ENCODE assay signal across 18 cellular contexts in the genomic region with DNA sequence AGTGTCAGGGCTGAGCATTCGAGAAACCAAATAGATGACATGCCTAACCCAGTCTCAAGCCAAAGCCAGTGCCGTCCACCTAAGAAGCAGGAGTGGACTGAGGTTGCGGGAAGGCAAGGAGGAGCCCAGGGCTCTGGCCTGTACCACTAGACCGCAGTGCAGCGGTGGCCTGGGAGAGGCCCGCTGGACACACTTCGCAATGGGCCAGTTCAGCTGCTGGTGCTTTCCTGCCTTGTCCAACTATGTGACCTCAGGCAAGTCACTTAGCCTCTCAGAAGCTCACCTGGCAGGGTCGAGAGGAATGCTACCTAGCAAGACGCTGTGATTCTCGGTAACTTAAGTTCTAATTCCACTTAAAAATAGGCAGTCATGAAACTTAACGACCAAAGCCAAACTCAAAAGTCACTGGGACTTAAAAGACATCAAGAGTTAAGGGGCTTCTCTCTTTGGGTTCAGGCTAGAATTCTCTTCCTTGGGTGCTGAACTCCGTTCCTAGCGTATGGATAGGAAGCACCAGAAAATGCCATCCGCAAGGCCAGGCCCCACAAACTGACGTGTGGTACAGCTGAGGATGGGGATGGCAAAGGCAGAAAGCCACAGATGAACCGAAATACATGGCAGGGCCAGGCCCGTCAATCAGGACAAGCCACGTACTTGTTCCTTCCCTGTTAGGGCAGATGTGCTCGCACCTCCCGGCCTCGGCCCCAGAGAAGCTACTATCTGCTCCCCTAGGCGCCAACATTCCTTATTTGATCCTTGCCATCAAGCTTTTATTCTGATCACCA. TPM values are rescaled to one million over a fixed set of nuclear protein-coding genes. Genes with fewer than 3 reads are reported as not detected.
DNase-seq lines count a peak whose midpoint lies in the region; ATAC-seq and TF ChIP-seq lines count a peak whose summit lies in the region.
"Had no signal": no experiment of that assay in that cellular context is flagged by ENCODE, and none has a peak within 500 bp of the region (broad histone marks: within the 10 kb centered on the region; RNA-seq: fewer than 3 reads in every experiment).

No MANE protein-coding gene starts in this region.

- no peaks in the 10 kb centered on the region for H3K27me3 ChIP-seq in upper lobe of right lung
- H3K27me3 ChIP-seq in suprapubic skin: no peaks in the 10 kb centered on the region

- H3K27ac Mint-ChIP-seq in endothelial cell (ENCODE audit: unreplicated experiment): peak overlapping the region; percentile 2
- peak overlapping the region in 2 of 3 experiments; percentile 37 to 43 for H3K27ac Mint-ChIP-seq in nephron
- H3K27ac Mint-ChIP-seq: activated naive CD8-positive, alpha-beta T cell; activated T-helper 1 cell treated with anti-CD3 and anti-CD28 coated beads, Interleukin-12 subunit alpha, Interleukin-12 subunit beta, Interleukin-2, Interleukin-4 antibody, amounts not matched to agents 30 ng/mL and 10 ng/mL and 1 ng/mL, durations not matched to agents 14 hours and 24 hours and 36 hours; stimulated activated naive B cell treated with anti-CD40 and anti-IgM and Interleukin-4, amounts not matched to agents 10 μg/mL and 1 μg/mL and 100 μg/mL, for 72 hours had no signal

- TF ChIP-seq CTCF in RWPE1 (conservative IDR thresholded peaks at IDR 0.05; ENCODE audit: low read depth) (no peak), endothelial cell (IDR thresholded peaks at IDR 0.05; ENCODE audit: unreplicated experiment) (no peak), nephron (IDR thresholded peaks at IDR 0.05; ENCODE audit: unreplicated experiment in 3 of 3) (no peak), upper lobe of right lung (IDR thresholded peaks at IDR 0.05) (no peak), suprapubic skin (IDR thresholded peaks at IDR 0.05) (no peak)

- TF ChIP-seq POLR2A in suprapubic skin (IDR thresholded peaks at IDR 0.05): no peak

- CTCF ChIA-PET in RWPE1 (lab: Yijun Ruan, JAX): interaction anchor here (0.5 to 1.0 kb wide), 2 partner anchors 17 to 47 kb away, joined by 3 read pairs; no protein-coding TSS in a partner anchor

- H3K4me1 Mint-ChIP-seq in endothelial cell (ENCODE audit: unreplicated experiment) (peaks cover 59% of the 10 kb centered on the region), nephron (peaks cover 53% of the 10 kb centered on the region)
- H3K4me1 Mint-ChIP-seq: stimulated activated naive B cell treated with anti-CD40 and anti-IgM and Interleukin-4, amounts not matched to agents 10 μg/mL and 1 μg/mL and 100 μg/mL, for 72 hours had no signal

- H3K27me3 Mint-ChIP-seq in endothelial cell (ENCODE audit: unreplicated experiment): no peaks in the 10 kb centered on the region
- H3K27me3 Mint-ChIP-seq in nephron (ENCODE audit: low read depth): no peaks in the 10 kb centered on the region

- peaks cover 4% of the 10 kb centered on the region for H3K36me3 ChIP-seq in upper lobe of right lung
- H3K36me3 ChIP-seq in suprapubic skin: peaks cover 5% of the 10 kb centered on the region

- H3K9me3 Mint-ChIP-seq in endothelial cell (ENCODE audit: unreplicated experiment) (no peaks in the 10 kb centered on the region), nephron (no peaks in the 10 kb centered on the region)
- H3K9me3 Mint-ChIP-seq: activated T-helper 1 cell treated with anti-CD3 and anti-CD28 coated beads, Interleukin-12 subunit alpha, Interleukin-12 subunit beta, Interleukin-2, Interleukin-4 antibody, amounts not matched to agents 30 ng/mL and 10 ng/mL and 1 ng/mL, durations not matched to agents 14 hours and 24 hours and 36 hours had no signal

- H3K4me3 ChIP-seq in upper lobe of right lung (no peak overlapping the region), suprapubic skin (no peak overlapping the region)
- H3K4me3 ChIP-seq: GM23248 had no signal

- no peaks in the 10 kb centered on the region for H3K9me3 ChIP-seq in upper lobe of right lung
- H3K9me3 ChIP-seq in suprapubic skin: no peaks in the 10 kb centered on the region

- DNase-seq in RWPE1 (ENCODE audit: low spot score) (no peak), endothelial cell (ENCODE audit: low spot score) (no peak), upper lobe of right lung (peak; percentile 59), DMS 273 (lab: John Stamatoyannopoulos, UW; ENCODE audit: unreplicated experiment) (no peak), suprapubic skin (ENCODE audit: low spot score in 2 of 2) (no peak)
- DNase-seq: activated CD4-positive, alpha-beta T cell treated with anti-CD3 and anti-CD28 coated beads, Interleukin-2, amount 50 U/mL, for 1 hour; GM23248; hippocampal formation; KBM-7; NCI-H1436; NCI-H774; occipital lobe; stimulated activated CD4-positive, alpha-beta T cell treated with anti-CD3 and anti-CD28 coated beads, Interleukin-4, amount 100 ng/mL, for 24 hours; stimulated activated naive B cell treated with anti-CD40 and anti-IgM and Interleukin-4, amounts not matched to agents 10 μg/mL and 1 μg/mL and 100 μg/mL, for 72 hours had no signal

- peak overlapping the region; percentile 63 for H3K27ac ChIP-seq in RWPE1
- no peak overlapping the region for H3K27ac ChIP-seq in upper lobe of right lung
- H3K27ac ChIP-seq in suprapubic skin: no peak overlapping the region
- H3K27ac ChIP-seq: GM23248 had no signal

- no peak for TF ChIP-seq EP300 in suprapubic skin (IDR thresholded peaks at IDR 0.05)

- intact Hi-C loops in upper lobe of right lung (cut with DNase I): no loop called here

- peak overlapping the region; percentile 12 for H3K4me3 Mint-ChIP-seq in endothelial cell (ENCODE audit: unreplicated experiment)
- no peak overlapping the region for H3K4me3 Mint-ChIP-seq in nephron
- H3K4me3 Mint-ChIP-seq: activated naive CD8-positive, alpha-beta T cell; activated T-helper 1 cell treated with anti-CD3 and anti-CD28 coated beads, Interleukin-12 subunit alpha, Interleukin-12 subunit beta, Interleukin-2, Interleukin-4 antibody, amounts not matched to agents 30 ng/mL and 10 ng/mL and 1 ng/mL, durations not matched to agents 14 hours and 24 hours and 36 hours; stimulated activated naive B cell treated with anti-CD40 and anti-IgM and Interleukin-4, amounts not matched to agents 10 μg/mL and 1 μg/mL and 100 μg/mL, for 72 hours had no signal

- H3K36me3 Mint-ChIP-seq in endothelial cell (ENCODE audit: low read depth, unreplicated experiment) (peaks cover 35% of the 10 kb centered on the region), nephron (ENCODE audit: low read depth) (peaks cover 56% of the 10 kb centered on the region)
- H3K36me3 Mint-ChIP-seq: activated naive CD8-positive, alpha-beta T cell; stimulated activated naive B cell treated with anti-CD40 and anti-IgM and Interleukin-4, amounts not matched to agents 10 μg/mL and 1 μg/mL and 100 μg/mL, for 72 hours had no signal

- peaks cover 16% of the 10 kb centered on the region for H3K4me1 ChIP-seq in upper lobe of right lung
- H3K4me1 ChIP-seq in suprapubic skin: peaks cover 42% of the 10 kb centered on the region

- ATAC-seq in upper lobe of right lung (no peak), HG02970 (IDR thresholded peaks at IDR 0.05; ENCODE audit: low FRiP score, unreplicated experiment) (no peak)
- ATAC-seq: stimulated activated naive B cell treated with anti-CD40 and anti-IgM and Interleukin-4, amounts not matched to agents 10 μg/mL and 1 μg/mL and 100 μg/mL, for 72 hours had no signal

- WGBS in suprapubic skin: 92% methylated on average over 18 of the region's 22 CpGs

- POLR2A ChIA-PET in RWPE1 (lab: Yijun Ruan, JAX; ENCODE audit: low non-redundant PET): no interaction called here

RNA-seq across cellular contexts. Expression of gene CTBP2, which starts 34.2 kb away (rescaled TPM):
- total RNA-seq in endothelial cell (ENCODE audit: unreplicated experiment) (145 TPM), upper lobe of right lung (66.7 TPM), suprapubic skin (10 to 100 TPM; 19.7 to 45.7 (median 29.4) TPM)
